Comparison of ENCODE assay signal across 2 cellular contexts in genomic region chr6:122838060-122838780, GRCh38.
TF ChIP-seq lines count a peak whose summit lies in the region.

No MANE protein-coding gene starts in this region.

TF ChIP-seq in liver, 16 proteins besides CTCF, POLR2A, EP300 and RAD21 (continued from another document):
- TF ChIP-seq HNF4A (conservative IDR thresholded peaks at IDR 0.05), result no peak
- TF ChIP-seq HNF4G (IDR thresholded peaks at IDR 0.05), result no peak
- TF ChIP-seq, protein P1, sequence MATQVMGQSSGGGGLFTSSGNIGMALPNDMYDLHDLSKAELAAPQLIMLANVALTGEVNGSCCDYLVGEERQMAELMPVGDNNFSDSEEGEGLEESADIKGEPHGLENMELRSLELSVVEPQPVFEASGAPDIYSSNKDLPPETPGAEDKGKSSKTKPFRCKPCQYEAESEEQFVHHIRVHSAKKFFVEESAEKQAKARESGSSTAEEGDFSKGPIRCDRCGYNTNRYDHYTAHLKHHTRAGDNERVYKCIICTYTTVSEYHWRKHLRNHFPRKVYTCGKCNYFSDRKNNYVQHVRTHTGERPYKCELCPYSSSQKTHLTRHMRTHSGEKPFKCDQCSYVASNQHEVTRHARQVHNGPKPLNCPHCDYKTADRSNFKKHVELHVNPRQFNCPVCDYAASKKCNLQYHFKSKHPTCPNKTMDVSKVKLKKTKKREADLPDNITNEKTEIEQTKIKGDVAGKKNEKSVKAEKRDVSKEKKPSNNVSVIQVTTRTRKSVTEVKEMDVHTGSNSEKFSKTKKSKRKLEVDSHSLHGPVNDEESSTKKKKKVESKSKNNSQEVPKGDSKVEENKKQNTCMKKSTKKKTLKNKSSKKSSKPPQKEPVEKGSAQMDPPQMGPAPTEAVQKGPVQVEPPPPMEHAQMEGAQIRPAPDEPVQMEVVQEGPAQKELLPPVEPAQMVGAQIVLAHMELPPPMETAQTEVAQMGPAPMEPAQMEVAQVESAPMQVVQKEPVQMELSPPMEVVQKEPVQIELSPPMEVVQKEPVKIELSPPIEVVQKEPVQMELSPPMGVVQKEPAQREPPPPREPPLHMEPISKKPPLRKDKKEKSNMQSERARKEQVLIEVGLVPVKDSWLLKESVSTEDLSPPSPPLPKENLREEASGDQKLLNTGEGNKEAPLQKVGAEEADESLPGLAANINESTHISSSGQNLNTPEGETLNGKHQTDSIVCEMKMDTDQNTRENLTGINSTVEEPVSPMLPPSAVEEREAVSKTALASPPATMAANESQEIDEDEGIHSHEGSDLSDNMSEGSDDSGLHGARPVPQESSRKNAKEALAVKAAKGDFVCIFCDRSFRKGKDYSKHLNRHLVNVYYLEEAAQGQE (IDR thresholded peaks at IDR 0.05), result no peak
- no peak for TF ChIP-seq TAF1 (conservative IDR thresholded peaks at IDR 0.05)
- TF ChIP-seq SP1 (IDR thresholded peaks at IDR 0.05), result no peak

TF ChIP-seq in WTC11, 78 proteins besides CTCF, POLR2A, EP300 and RAD21 (continued from another document):
- TF ChIP-seq AFF4 (CRISPR knock-in tag; IDR thresholded peaks at IDR 0.05; ENCODE audit: borderline replicate concordance) (no peak), SP1 (CRISPR knock-in tag; conservative IDR thresholded peaks at IDR 0.05) (no peak)
- TF ChIP-seq, protein P2, sequence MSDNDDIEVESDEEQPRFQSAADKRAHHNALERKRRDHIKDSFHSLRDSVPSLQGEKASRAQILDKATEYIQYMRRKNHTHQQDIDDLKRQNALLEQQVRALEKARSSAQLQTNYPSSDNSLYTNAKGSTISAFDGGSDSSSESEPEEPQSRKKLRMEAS (CRISPR knock-in tag; IDR thresholded peaks at IDR 0.05), result no peak
- TF ChIP-seq, protein P3, sequence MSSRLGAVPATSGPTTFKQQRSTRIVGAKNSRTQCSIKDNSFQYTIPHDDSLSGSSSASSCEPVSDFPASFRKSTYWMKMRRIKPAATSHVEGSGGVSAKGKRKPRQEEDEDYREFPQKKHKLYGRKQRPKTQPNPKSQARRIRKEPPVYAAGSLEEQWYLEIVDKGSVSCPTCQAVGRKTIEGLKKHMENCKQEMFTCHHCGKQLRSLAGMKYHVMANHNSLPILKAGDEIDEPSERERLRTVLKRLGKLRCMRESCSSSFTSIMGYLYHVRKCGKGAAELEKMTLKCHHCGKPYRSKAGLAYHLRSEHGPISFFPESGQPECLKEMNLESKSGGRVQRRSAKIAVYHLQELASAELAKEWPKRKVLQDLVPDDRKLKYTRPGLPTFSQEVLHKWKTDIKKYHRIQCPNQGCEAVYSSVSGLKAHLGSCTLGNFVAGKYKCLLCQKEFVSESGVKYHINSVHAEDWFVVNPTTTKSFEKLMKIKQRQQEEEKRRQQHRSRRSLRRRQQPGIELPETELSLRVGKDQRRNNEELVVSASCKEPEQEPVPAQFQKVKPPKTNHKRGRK (CRISPR knock-in tag; IDR thresholded peaks at IDR 0.05; ENCODE audit: borderline replicate concordance), result no peak
